ENCODE assay signal across 16 cellular contexts in the genomic region with DNA sequence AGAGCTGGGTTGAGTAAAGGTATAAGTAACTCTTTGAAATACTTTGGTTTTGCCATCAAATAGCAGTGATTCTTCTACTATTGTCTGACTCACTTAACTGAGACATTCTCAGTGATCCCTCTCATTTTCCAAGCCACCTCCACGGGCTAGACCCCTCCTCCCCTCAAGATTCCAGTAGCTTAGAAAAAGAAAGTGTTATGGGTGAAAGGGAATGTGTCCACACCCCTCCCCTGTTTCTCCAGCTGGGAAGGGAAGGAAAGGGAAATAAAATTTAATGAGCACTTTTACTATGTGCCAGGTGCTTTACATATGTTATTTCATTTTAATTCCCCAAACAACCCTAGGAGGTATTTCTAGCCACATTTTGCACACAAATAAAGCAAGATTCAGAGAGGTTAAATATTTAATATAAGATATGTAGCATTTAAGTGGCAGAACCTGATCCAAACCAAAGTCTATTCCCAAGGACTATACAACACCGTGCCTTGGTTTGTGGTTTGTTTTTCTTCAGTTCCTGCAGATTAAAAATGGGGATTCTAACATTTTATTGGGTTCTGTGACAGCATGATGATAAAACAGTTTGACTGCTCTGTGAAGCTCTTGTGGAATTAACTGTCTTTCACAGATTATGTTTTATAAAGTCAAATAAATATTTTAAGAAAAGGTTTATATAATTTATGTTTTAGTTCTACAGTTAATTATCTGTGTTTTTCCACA.
DNase-seq lines count a peak whose midpoint lies in the region; ATAC-seq and TF ChIP-seq lines count a peak whose summit lies in the region.
"Had no signal": no experiment of that assay in that cellular context is flagged by ENCODE, and none has a peak within 500 bp of the region (broad histone marks: within the 10 kb centered on the region; RNA-seq: fewer than 3 reads in every experiment).

No MANE protein-coding gene starts in this region.

- ATAC-seq in SK-N-SH treated with all-trans-retinoic acid at 6 μM for 48 hours, result peak; percentile 66
- ATAC-seq in foreskin keratinocyte, result peak; percentile 31
- ATAC-seq in GM18870 (IDR thresholded peaks at IDR 0.05; ENCODE audit: unreplicated experiment), result no peak
- ATAC-seq in GM18868 (IDR thresholded peaks at IDR 0.05; ENCODE audit: unreplicated experiment), result no peak
- ATAC-seq: right lobe of liver had no signal

- H3K36me3 ChIP-seq in skeletal muscle satellite cell (ENCODE audit: insufficient read depth, low read length), result no peaks in the 10 kb centered on the region
- H3K36me3 ChIP-seq: right lobe of liver had no signal

- DNase-seq in DMS79 treated with DMSO at 0.1 percent for 48 hours (lab: John Stamatoyannopoulos, UW) (peak; percentile 1), DMS79 (lab: John Stamatoyannopoulos, UW) (no peak), foreskin keratinocyte (peak in 1 of 2 donors; percentile 9), MV-4-11 (lab: John Stamatoyannopoulos, UW) (no peak)
- DNase-seq: 8988T; activated CD4-positive, alpha-beta T cell treated with anti-CD3 and anti-CD28 coated beads for 4 hours; activated naive CD4-positive, alpha-beta T cell treated with anti-CD3 and anti-CD28 coated beads, Interleukin-2, amount 50 U/mL, for 16 hours; midbrain; NCI-H82; right lobe of liver; SW 1271; testis had no signal

- H3K4me2 ChIP-seq in skeletal muscle satellite cell (ENCODE audit: low read length), result peak overlapping the region; percentile 39

- no peak overlapping the region for H3K9ac ChIP-seq in skeletal muscle satellite cell (ENCODE audit: low read depth, low read length)

- H3K27ac ChIP-seq in foreskin keratinocyte, result peak overlapping the region; percentile 44
- H3K27ac ChIP-seq: right lobe of liver, testis had no signal

- no peaks in the 10 kb centered on the region for H3K27me3 ChIP-seq in foreskin keratinocyte
- no peaks in the 10 kb centered on the region for H3K27me3 ChIP-seq in skeletal muscle satellite cell (ENCODE audit: control insufficient read depth, insufficient read depth, low read length)
- H3K27me3 ChIP-seq: right lobe of liver, testis had no signal

- H3K4me3 ChIP-seq in skeletal muscle satellite cell (ENCODE audit: low read length), result no peak overlapping the region
- H3K4me3 ChIP-seq: right lobe of liver, testis had no signal

- TF ChIP-seq CTCF in foreskin keratinocyte (conservative IDR thresholded peaks at IDR 0.05), result no peak

- H3K4me1 ChIP-seq in foreskin keratinocyte, result peaks cover 10% of the 10 kb centered on the region
- peaks cover 22% of the 10 kb centered on the region for H3K4me1 ChIP-seq in skeletal muscle satellite cell (ENCODE audit: control insufficient read depth, insufficient read depth, low read length)
- H3K4me1 ChIP-seq: testis had no signal

- no peaks in the 10 kb centered on the region for H3K9me3 ChIP-seq in skeletal muscle satellite cell (replicated peaks; ENCODE audit: low read length)
- H3K9me3 ChIP-seq: right lobe of liver, testis had no signal

TF ChIP-seq in SK-N-SH treated with all-trans-retinoic acid at 6 μM for 48 hours, 23 proteins besides CTCF, POLR2A, EP300 and RAD21:
- no peak for TF ChIP-seq BACH2 (CRISPR knock-in tag; IDR thresholded peaks at IDR 0.05; ENCODE audit: borderline replicate concordance)
- TF ChIP-seq ZNF565 (CRISPR knock-in tag; conservative IDR thresholded peaks at IDR 0.05; ENCODE audit: low read depth), result no peak
- TF ChIP-seq ZNF70 (CRISPR knock-in tag; IDR thresholded peaks at IDR 0.05), result no peak
- no peak for TF ChIP-seq ISL1 (CRISPR knock-in tag; IDR thresholded peaks at IDR 0.05)
- no peak for TF ChIP-seq ZFP3 (CRISPR knock-in tag; IDR thresholded peaks at IDR 0.05)
- no peak for TF ChIP-seq ZFP30 (CRISPR knock-in tag; IDR thresholded peaks at IDR 0.05)
- no peak for TF ChIP-seq ZNF8 (CRISPR knock-in tag; IDR thresholded peaks at IDR 0.05)
- TF ChIP-seq RARB (CRISPR knock-in tag; IDR thresholded peaks at IDR 0.05), result no peak

Comparison
In these comparisons a context has a peak if more than half of its experiments do, and no peak if none do; other contexts are left out.
1. ATAC-seq: peak in SK-N-SH treated with all-trans-retinoic acid at 6 μM for 48 hours (single experiment) and foreskin keratinocyte (single experiment); none in GM18870 (single experiment) and GM18868 (single experiment).